Comparison of ENCODE assay signal across 8 cellular contexts in the genomic region with DNA sequence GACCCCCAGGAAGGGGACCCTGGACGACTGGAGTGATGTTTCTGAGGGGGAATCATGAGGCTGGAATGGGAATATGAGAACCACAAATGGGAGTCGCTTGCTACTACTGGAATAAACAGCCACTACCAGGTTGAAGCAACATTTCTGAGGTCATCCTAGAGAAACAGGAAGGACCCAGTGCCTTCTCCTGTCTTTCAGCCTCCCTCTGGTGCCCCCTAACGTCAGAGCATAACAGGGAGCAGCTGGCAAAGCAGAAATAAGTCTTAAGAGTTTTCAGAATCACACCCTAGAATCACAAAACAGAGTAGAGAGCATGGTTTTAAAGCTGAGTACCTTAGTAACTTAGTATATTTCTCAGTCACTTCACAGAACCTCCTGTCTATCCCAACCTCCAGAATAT.
A peak's percentile ranks its signal among the peaks of the same experiment; 100 is the strongest.
DNase-seq lines count a peak whose midpoint lies in the region; ATAC-seq and TF ChIP-seq lines count a peak whose summit lies in the region.

No MANE protein-coding gene starts in this region.

- H3K4me3 ChIP-seq in Karpas-422 (ENCODE audit: low read length) = no peak overlapping the region
- no peak overlapping the region for H3K4me3 ChIP-seq in mucosa of descending colon

- peak; percentile 33 for TF ChIP-seq CTCF in mucosa of descending colon (IDR thresholded peaks at IDR 0.05)

- ATAC-seq in GM21529 (IDR thresholded peaks at IDR 0.05; ENCODE audit: unreplicated experiment) (peak; percentile 82), mucosa of descending colon (peak; percentile 72), GM18873 (IDR thresholded peaks at IDR 0.05; ENCODE audit: low FRiP score, unreplicated experiment) (no peak)

- no peak overlapping the region for H2AFZ ChIP-seq in Karpas-422 (ENCODE audit: low read length)

- no peak overlapping the region for H3K27ac ChIP-seq in Karpas-422 (ENCODE audit: low read length)

- no peak overlapping the region for H3K9ac ChIP-seq in Karpas-422 (ENCODE audit: low read length)

- no peaks in the 10 kb centered on the region for H3K4me1 ChIP-seq in Karpas-422 (ENCODE audit: low read length)
- no peaks in the 10 kb centered on the region for H3K4me1 ChIP-seq in mucosa of descending colon (ENCODE audit: low read depth)

- H3K9me3 ChIP-seq in Karpas-422 (ENCODE audit: low read length) (no peaks in the 10 kb centered on the region), mucosa of descending colon (no peaks in the 10 kb centered on the region)

- H3K79me2 ChIP-seq in Karpas-422 (ENCODE audit: low read length) = no peaks in the 10 kb centered on the region

- DNase-seq in SHP77 (lab: John Stamatoyannopoulos, UW) = peak; percentile 27 to 37
- no peak for DNase-seq in SHP77 treated with DMSO at 0.1 percent for 48 hours (lab: John Stamatoyannopoulos, UW)
- DNase-seq in Karpas-422 = peak; percentile 87
- peak; percentile 35 for DNase-seq in amniotic stem cell (lab: John Stamatoyannopoulos, UW)
- DNase-seq in mucosa of descending colon = peak in 2 of 3 donors; percentile 60 to 82
- no peak for DNase-seq in cardiac septum (ENCODE audit: low spot score)

- no peaks in the 10 kb centered on the region for H3K9me2 ChIP-seq in Karpas-422 (replicated peaks; ENCODE audit: insufficient read depth, low read length)

- intact Hi-C loops in mucosa of descending colon (cut with DNase I, micrococcal nuclease) = no loop called here
- intact Hi-C loops in cardiac septum (cut with DNase I) = no loop called here

- no peaks in the 10 kb centered on the region for H3K27me3 ChIP-seq in Karpas-422 (ENCODE audit: low read length)

- no peaks in the 10 kb centered on the region for H4K20me1 ChIP-seq in Karpas-422 (ENCODE audit: insufficient read depth, low read depth, low read length)

- H3K36me3 ChIP-seq in Karpas-422 (ENCODE audit: insufficient read depth, low read length) = no peaks in the 10 kb centered on the region
- H3K36me3 ChIP-seq in mucosa of descending colon (ENCODE audit: low read depth) = no peaks in the 10 kb centered on the region

- no peak overlapping the region for H3K4me2 ChIP-seq in Karpas-422 (ENCODE audit: low read depth, low read length, poor library complexity, severe bottlenecking)

Comparison
In these comparisons a context has a peak if more than half of its experiments do, and no peak if none do; other contexts are left out.
1. DNase-seq: peak in SHP77 (2 of 2), Karpas-422 (single experiment), amniotic stem cell (single experiment) and mucosa of descending colon (2 of 3); none in SHP77 treated with DMSO at 0.1 percent for 48 hours (single experiment) and cardiac septum (single experiment).